24 cellular contexts compared by ENCODE assay signal in the genomic region with DNA sequence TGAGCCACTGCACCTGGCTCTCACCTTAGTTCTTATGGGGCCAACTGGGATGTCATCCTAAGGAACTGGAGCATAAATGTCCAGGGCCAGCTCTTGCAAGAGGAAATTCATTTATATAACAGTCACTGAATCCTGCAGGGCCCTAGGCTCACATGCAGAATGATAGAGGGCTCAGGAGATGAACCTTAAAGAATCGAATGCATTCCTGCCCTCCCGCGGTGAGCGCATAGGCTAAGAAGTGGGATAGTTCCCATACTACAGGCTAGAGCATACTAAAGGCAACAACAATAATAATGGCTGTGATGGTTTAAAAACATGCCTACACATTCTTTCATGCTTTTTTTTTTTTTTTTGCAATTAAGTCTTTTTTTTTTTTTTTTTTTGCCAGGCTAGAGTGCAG. TPM values are rescaled to one million over a fixed set of nuclear protein-coding genes. Genes with fewer than 3 reads are reported as not detected.
DNase-seq lines count a peak whose midpoint lies in the region; ATAC-seq and TF ChIP-seq lines count a peak whose summit lies in the region.
"Had no signal": no experiment of that assay in that cellular context is flagged by ENCODE, and none has a peak within 500 bp of the region (broad histone marks: within the 10 kb centered on the region; RNA-seq: fewer than 3 reads in every experiment).

No MANE protein-coding gene starts in this region.

- TF ChIP-seq CTCF in GM23338 (conservative IDR thresholded peaks at IDR 0.05; ENCODE audit: low read depth in 2 of 2) = no peak
- TF ChIP-seq CTCF in WTC11 (IDR thresholded peaks at IDR 0.05) = no peak
- TF ChIP-seq CTCF in sigmoid colon (IDR thresholded peaks at IDR 0.05) = no peak

- intact Hi-C loops in sigmoid colon (cut with DNase I) = no loop called here

- 95 to 97% methylated on average over 4 of the region's 4 CpGs for WGBS in sigmoid colon, 2 donors

- no peaks in the 10 kb centered on the region for H4K20me1 ChIP-seq in GM23338 (replicated peaks; ENCODE audit: insufficient read depth)

- H3K27ac Mint-ChIP-seq in GM23338 (no peak overlapping the region), WTC11 (no peak overlapping the region)
- H3K27ac Mint-ChIP-seq: CD4-positive, CD25-positive, alpha-beta regulatory T cell; CD8-positive, alpha-beta memory T cell had no signal

- POLR2A ChIA-PET in WTC11 (lab: Charles Lee) = no interaction called here

- CTCF ChIA-PET in WTC11 (lab: Charles Lee) = interaction anchor here (0.6 to 1.7 kb wide), 2 partner anchors 112 to 118 kb away, joined by 3 to 6 read pairs; no protein-coding TSS in a partner anchor

- no peak for TF ChIP-seq POLR2A in sigmoid colon (IDR thresholded peaks at IDR 0.05)

- H3K4me3 ChIP-seq in GM23338 = no peak overlapping the region
- H3K4me3 ChIP-seq in sigmoid colon = no peak overlapping the region
- H3K4me3 ChIP-seq: GM12878 had no signal

- H3K4me1 ChIP-seq in GM23338 (ENCODE audit: insufficient read depth) = no peaks in the 10 kb centered on the region
- H3K4me1 ChIP-seq in sigmoid colon = no peaks in the 10 kb centered on the region
- H3K4me1 ChIP-seq: BE2C had no signal

- peaks cover 17% of the 10 kb centered on the region for H3K4me1 Mint-ChIP-seq in GM23338
- peaks cover 17% of the 10 kb centered on the region for H3K4me1 Mint-ChIP-seq in WTC11
- H3K4me1 Mint-ChIP-seq: CD8-positive, alpha-beta memory T cell had no signal

- H3K27me3 Mint-ChIP-seq in GM23338 (ENCODE audit: insufficient read depth, low read depth, poor library complexity) (peaks cover 2% of the 10 kb centered on the region), WTC11 (ENCODE audit: low read depth) (peaks cover 14% of the 10 kb centered on the region)
- H3K27me3 Mint-ChIP-seq: CD8-positive, alpha-beta memory T cell had no signal

- H3K79me2 ChIP-seq in GM23338 (replicated peaks; ENCODE audit: insufficient read depth) = no peaks in the 10 kb centered on the region

- H3K36me3 Mint-ChIP-seq in GM23338 (ENCODE audit: low read depth) = no peaks in the 10 kb centered on the region
- H3K36me3 Mint-ChIP-seq in WTC11 = no peaks in the 10 kb centered on the region
- H3K36me3 Mint-ChIP-seq: CD4-positive, CD25-positive, alpha-beta regulatory T cell; CD8-positive, alpha-beta memory T cell had no signal

- H3K36me3 ChIP-seq in GM23338 (ENCODE audit: insufficient read depth) (no peaks in the 10 kb centered on the region), sigmoid colon (no peaks in the 10 kb centered on the region)
- H3K36me3 ChIP-seq: BE2C had no signal

- no peak overlapping the region for H3K4me2 ChIP-seq in GM23338

- H2AFZ ChIP-seq in GM23338 = no peak overlapping the region

- H3K27me3 ChIP-seq in GM23338 (ENCODE audit: insufficient read depth) (no peaks in the 10 kb centered on the region), sigmoid colon (no peaks in the 10 kb centered on the region)
- H3K27me3 ChIP-seq: BE2C had no signal

- no peaks in the 10 kb centered on the region for H3K9me3 ChIP-seq in sigmoid colon
- H3K9me3 ChIP-seq: BE2C had no signal

- TF ChIP-seq EP300 in sigmoid colon (IDR thresholded peaks at IDR 0.05) = no peak

- no peak overlapping the region for H3K27ac ChIP-seq in GM23338 (ENCODE audit: low read depth)
- no peak overlapping the region for H3K27ac ChIP-seq in sigmoid colon

- H3K9me2 ChIP-seq in GM23338 (ENCODE audit: insufficient read depth) = no peaks in the 10 kb centered on the region

- peak; percentile 91 for DNase-seq in GM23338 (ENCODE audit: low spot score)
- peak; percentile 77 for DNase-seq in WTC11 (ENCODE audit: low spot score)
- DNase-seq in iPS-NIHi11 (ENCODE audit: low spot score) = peak; percentile 46
- DNase-seq in sigmoid colon = peak; percentile 29
- no peak for DNase-seq in AG08396 (ENCODE audit: low spot score)
- DNase-seq in NCI-H526 treated with DMSO at 0.1 percent for 48 hours (lab: John Stamatoyannopoulos, UW) = no peak
- no peak for DNase-seq in SHP77 (lab: John Stamatoyannopoulos, UW)
- DNase-seq: 8988T; BE2C; C1 segment of cervical spinal cord; CD4-positive, CD25-positive, alpha-beta regulatory T cell; CD8-positive, alpha-beta memory T cell; COR-L47; DMS 273 treated with DMSO at 0.1 percent for 48 hours; DMS53; DND-41; EL; HCEC 1CT had no signal

- ATAC-seq in GM23338 (peak; percentile 98), WTC11 (peak; percentile 94)
- ATAC-seq: GM12878 had no signal

- H3K9me3 Mint-ChIP-seq in GM23338 (peaks cover 3% of the 10 kb centered on the region; the same call in 1 of the 3 replicates), WTC11 (peaks cover 7% of the 10 kb centered on the region)
- H3K9me3 Mint-ChIP-seq: CD8-positive, alpha-beta memory T cell had no signal

- no peaks in the 10 kb centered on the region for H3F3A ChIP-seq in GM23338 (replicated peaks; ENCODE audit: low read depth)

- H3K4me3 Mint-ChIP-seq in GM23338 (no peak overlapping the region), WTC11 (no peak overlapping the region)
- H3K4me3 Mint-ChIP-seq: CD4-positive, CD25-positive, alpha-beta regulatory T cell; CD8-positive, alpha-beta memory T cell had no signal

TF ChIP-seq in GM23338, 12 proteins besides CTCF, POLR2A, EP300 and RAD21 (continues in another document):
- no peak for TF ChIP-seq NANOG (IDR thresholded peaks at IDR 0.05; ENCODE audit: borderline replicate concordance)
- no peak for TF ChIP-seq STAT1 (IDR thresholded peaks at IDR 0.05; ENCODE audit: unreplicated experiment)

TF ChIP-seq in WTC11, 78 proteins besides CTCF, POLR2A, EP300 and RAD21 (continues in another document):
- no peak for TF ChIP-seq MXD4 (CRISPR knock-in tag; IDR thresholded peaks at IDR 0.05; ENCODE audit: borderline replicate concordance)
- TF ChIP-seq, protein P1, sequence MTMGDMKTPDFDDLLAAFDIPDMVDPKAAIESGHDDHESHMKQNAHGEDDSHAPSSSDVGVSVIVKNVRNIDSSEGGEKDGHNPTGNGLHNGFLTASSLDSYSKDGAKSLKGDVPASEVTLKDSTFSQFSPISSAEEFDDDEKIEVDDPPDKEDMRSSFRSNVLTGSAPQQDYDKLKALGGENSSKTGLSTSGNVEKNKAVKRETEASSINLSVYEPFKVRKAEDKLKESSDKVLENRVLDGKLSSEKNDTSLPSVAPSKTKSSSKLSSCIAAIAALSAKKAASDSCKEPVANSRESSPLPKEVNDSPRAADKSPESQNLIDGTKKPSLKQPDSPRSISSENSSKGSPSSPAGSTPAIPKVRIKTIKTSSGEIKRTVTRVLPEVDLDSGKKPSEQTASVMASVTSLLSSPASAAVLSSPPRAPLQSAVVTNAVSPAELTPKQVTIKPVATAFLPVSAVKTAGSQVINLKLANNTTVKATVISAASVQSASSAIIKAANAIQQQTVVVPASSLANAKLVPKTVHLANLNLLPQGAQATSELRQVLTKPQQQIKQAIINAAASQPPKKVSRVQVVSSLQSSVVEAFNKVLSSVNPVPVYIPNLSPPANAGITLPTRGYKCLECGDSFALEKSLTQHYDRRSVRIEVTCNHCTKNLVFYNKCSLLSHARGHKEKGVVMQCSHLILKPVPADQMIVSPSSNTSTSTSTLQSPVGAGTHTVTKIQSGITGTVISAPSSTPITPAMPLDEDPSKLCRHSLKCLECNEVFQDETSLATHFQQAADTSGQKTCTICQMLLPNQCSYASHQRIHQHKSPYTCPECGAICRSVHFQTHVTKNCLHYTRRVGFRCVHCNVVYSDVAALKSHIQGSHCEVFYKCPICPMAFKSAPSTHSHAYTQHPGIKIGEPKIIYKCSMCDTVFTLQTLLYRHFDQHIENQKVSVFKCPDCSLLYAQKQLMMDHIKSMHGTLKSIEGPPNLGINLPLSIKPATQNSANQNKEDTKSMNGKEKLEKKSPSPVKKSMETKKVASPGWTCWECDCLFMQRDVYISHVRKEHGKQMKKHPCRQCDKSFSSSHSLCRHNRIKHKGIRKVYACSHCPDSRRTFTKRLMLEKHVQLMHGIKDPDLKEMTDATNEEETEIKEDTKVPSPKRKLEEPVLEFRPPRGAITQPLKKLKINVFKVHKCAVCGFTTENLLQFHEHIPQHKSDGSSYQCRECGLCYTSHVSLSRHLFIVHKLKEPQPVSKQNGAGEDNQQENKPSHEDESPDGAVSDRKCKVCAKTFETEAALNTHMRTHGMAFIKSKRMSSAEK (CRISPR knock-in tag; IDR thresholded peaks at IDR 0.05; ENCODE audit: borderline replicate concordance) = no peak
- TF ChIP-seq, protein P2, sequence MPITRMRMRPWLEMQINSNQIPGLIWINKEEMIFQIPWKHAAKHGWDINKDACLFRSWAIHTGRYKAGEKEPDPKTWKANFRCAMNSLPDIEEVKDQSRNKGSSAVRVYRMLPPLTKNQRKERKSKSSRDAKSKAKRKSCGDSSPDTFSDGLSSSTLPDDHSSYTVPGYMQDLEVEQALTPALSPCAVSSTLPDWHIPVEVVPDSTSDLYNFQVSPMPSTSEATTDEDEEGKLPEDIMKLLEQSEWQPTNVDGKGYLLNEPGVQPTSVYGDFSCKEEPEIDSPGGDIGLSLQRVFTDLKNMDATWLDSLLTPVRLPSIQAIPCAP (CRISPR knock-in tag; IDR thresholded peaks at IDR 0.05) = no peak
- TF ChIP-seq, protein P3, sequence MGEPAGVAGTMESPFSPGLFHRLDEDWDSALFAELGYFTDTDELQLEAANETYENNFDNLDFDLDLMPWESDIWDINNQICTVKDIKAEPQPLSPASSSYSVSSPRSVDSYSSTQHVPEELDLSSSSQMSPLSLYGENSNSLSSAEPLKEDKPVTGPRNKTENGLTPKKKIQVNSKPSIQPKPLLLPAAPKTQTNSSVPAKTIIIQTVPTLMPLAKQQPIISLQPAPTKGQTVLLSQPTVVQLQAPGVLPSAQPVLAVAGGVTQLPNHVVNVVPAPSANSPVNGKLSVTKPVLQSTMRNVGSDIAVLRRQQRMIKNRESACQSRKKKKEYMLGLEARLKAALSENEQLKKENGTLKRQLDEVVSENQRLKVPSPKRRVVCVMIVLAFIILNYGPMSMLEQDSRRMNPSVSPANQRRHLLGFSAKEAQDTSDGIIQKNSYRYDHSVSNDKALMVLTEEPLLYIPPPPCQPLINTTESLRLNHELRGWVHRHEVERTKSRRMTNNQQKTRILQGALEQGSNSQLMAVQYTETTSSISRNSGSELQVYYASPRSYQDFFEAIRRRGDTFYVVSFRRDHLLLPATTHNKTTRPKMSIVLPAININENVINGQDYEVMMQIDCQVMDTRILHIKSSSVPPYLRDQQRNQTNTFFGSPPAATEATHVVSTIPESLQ (CRISPR knock-in tag; IDR thresholded peaks at IDR 0.05) = no peak
- TF ChIP-seq NFYB (CRISPR knock-in tag; conservative IDR thresholded peaks at IDR 0.05; ENCODE audit: low read depth) = no peak

RNA-seq across cellular contexts. Expression of a gene that starts 17.1 kb away (rescaled TPM):
- 8.3 and 10.0 TPM in 2 replicates for total RNA-seq in GM23338 (2014; rRNA removed; shearing (Covaris generic))
- polyA plus RNA-seq in GM23338 (2016; fragmentation: Nextera tagmentation; extraction: Ambion mirVana) (4.7 and 4.9 TPM in 2 replicates), sigmoid colon (10 to 100 TPM; 15.6 to 26.7 (median 16.9) TPM)
- total RNA-seq in WTC11 (2021) (8.0 to 8.7 TPM (median 8.5 TPM) in 3 replicates), sigmoid colon (100 to 1,000 TPM in 1 of 4 donors, 10 to 100 TPM in 3; 12.8 to 135 (median 21.9) TPM)

RNA-seq across cellular contexts. Expression of a gene that starts 21.9 kb away (rescaled TPM):
- total RNA-seq in GM23338 (2014; rRNA removed; shearing (Covaris generic)) = not detected in 2 replicates
- 0.03 TPM in 1 of 2 replicates, not detected in the other for polyA plus RNA-seq in GM23338 (2016; fragmentation: Nextera tagmentation; extraction: Ambion mirVana)
- not detected in 3 replicates for total RNA-seq in WTC11 (2021)
- under 1 TPM in 1 of 4 donors, not detected in 3; 0.54 TPM for total RNA-seq in sigmoid colon
- polyA plus RNA-seq in sigmoid colon = 1 to 10 TPM in 1 of 3 donors, under 1 TPM in 2; 0.25 to 1.2 (median 0.69) TPM
- total RNA-seq: A673; CD4-positive, CD25-positive, alpha-beta regulatory T cell; G401; H4; HT-29 had no signal
- polyA plus RNA-seq: AG04450; CD4-positive, CD25-positive, alpha-beta regulatory T cell; CD8-positive, alpha-beta memory T cell had no signal

Comparison
In these comparisons a context has a peak if more than half of its experiments do, and no peak if none do; other contexts are left out.
1. DNase-seq: peak in GM23338 (single experiment), WTC11 (single experiment), iPS-NIHi11 (single experiment) and sigmoid colon (single experiment); none in AG08396 (single experiment), NCI-H526 treated with DMSO at 0.1 percent for 48 hours (single experiment) and SHP77 (0 of 2).